ENCODE assay signal across 8 cellular contexts in the genomic region with DNA sequence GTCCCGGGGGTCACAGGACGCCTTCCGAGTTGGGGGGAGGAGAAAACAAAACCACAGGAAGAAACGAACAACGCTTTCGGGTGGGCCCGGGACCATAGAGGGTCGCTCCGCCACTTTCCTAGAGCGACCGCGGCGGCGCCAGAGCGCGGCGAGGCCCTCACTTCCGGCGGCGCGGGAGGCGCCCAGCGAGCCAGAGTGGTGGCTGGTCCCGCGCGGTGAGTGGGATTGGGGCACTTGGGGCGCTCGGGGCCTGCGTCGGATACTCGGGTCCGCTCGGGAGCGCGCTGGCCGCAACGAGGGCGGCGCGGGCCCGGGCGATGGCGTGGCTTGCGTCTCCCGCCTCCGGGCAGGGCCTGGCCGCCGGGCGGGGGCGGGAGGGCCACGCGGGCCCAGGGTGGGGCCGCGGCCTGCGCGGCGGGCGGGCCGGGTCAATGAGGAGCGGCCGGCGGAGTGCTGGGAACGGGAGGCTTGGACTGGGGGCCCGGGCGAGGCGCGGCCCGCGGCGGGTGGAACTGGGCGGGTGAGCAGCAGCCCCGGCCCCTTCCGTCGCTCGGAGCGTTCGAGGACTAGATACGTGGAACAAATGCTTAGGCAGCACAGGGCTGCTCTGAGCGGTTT. TPM values are rescaled to one million over a fixed set of nuclear protein-coding genes. Genes with fewer than 3 reads are reported as not detected.
DNase-seq lines count a peak whose midpoint lies in the region; ATAC-seq and TF ChIP-seq lines count a peak whose summit lies in the region.

A gene (plus strand): TSS at position 160 of the 618 bp plus-strand sequence. CDS start 2,446 bp downstream, outside the sequence.

- H3K27ac ChIP-seq in coronary artery (peak within 1 kb of the TSS; percentile 85 to 98), left lung (peak within 1 kb of the TSS; percentile 94 to 98)

- intact Hi-C loops in left lung (cut with DNase I) = no loop called here

- no peaks in the 10 kb centered on the region for H3K9me3 ChIP-seq in left lung

- no peak for TF ChIP-seq CTCF in coronary artery (IDR thresholded peaks at IDR 0.05)
- TF ChIP-seq CTCF in left lung (IDR thresholded peaks at IDR 0.05) = no peak

- peaks cover 13 to 56% of the 10 kb centered on the region in 2 donors for H3K4me1 ChIP-seq in left lung

- DNase-seq in NCI-H1417 (lab: John Stamatoyannopoulos, UW) (peak; percentile 39 to 74 (median 66)), NCI-H1417 treated with DMSO at 0.1 percent for 48 hours (lab: John Stamatoyannopoulos, UW) (no peak), NCI-H128 (lab: John Stamatoyannopoulos, UW; ENCODE audit: unreplicated experiment) (peak; percentile 33), coronary artery (ENCODE audit: low spot score) (peak; percentile 84), left lung (peak; percentile 75 to 94)
- peak; percentile 56 to 65 for DNase-seq in activated CD4-positive, alpha-beta T cell treated with anti-CD3 and anti-CD28 coated beads for 4 hours
- peak; percentile 62 to 68 for DNase-seq in stimulated activated CD4-positive, alpha-beta T cell treated with anti-CD3 and anti-CD28 coated beads, Interleukin-4, amount 100 ng/mL, for 4 hours

- H3K4me3 ChIP-seq in coronary artery (peak within 1 kb of the TSS; percentile 78), left lung (peak within 1 kb of the TSS; percentile 60)

- ATAC-seq in HG02759 (IDR thresholded peaks at IDR 0.05; ENCODE audit: unreplicated experiment) = peak; percentile 82
- ATAC-seq in left lung = peak; percentile 87

- H3K27me3 ChIP-seq in left lung = no peaks in the 10 kb centered on the region

- peaks cover 0 to 13% of the 10 kb centered on the region in 2 donors for H3K36me3 ChIP-seq in left lung

RNA-seq across cellular contexts. Expression of the gene that starts here (rescaled TPM):
- 10 to 100 TPM; 19.3 to 24.0 TPM for total RNA-seq in left lung
